ENCODE assay signal across 8 cellular contexts in the genomic region with DNA sequence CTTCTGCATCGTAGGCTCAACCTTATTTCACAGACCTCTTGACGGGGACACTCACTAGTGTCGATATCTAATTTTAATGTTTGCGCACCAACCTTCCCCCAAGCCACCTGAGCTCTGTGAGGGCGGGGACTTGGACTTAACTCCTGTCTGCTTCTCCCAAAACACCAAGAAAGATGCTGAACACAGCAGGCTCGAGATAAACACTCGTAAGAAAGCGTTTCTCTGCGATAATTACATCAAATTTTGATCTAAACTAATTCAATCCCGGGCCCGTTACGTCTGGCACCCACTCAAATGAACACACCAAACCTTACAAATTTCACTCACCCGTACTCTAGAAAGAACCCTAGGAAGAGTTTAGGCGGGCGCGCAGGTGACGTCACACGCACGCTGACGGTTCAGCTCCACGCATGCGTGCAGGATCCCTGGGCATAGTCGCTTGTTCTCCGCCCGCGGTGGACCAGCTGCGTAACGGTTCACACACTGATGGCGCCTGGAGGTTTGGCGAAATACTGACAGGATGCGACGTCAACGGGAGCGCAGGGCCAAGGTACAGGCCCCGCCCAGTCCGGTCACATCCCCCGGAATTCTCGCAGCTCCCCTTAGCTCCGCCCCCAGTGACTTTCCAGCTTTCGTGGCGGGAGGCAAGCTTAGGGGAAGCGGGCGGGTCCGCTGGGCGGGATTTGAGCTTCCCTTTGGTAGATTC. TPM values are rescaled to one million over a fixed set of nuclear protein-coding genes. Genes with fewer than 3 reads are reported as not detected.
DNase-seq lines count a peak whose midpoint lies in the region; ATAC-seq and TF ChIP-seq lines count a peak whose summit lies in the region.

A gene with protein sequence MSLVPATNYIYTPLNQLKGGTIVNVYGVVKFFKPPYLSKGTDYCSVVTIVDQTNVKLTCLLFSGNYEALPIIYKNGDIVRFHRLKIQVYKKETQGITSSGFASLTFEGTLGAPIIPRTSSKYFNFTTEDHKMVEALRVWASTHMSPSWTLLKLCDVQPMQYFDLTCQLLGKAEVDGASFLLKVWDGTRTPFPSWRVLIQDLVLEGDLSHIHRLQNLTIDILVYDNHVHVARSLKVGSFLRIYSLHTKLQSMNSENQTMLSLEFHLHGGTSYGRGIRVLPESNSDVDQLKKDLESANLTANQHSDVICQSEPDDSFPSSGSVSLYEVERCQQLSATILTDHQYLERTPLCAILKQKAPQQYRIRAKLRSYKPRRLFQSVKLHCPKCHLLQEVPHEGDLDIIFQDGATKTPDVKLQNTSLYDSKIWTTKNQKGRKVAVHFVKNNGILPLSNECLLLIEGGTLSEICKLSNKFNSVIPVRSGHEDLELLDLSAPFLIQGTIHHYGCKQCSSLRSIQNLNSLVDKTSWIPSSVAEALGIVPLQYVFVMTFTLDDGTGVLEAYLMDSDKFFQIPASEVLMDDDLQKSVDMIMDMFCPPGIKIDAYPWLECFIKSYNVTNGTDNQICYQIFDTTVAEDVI (minus strand): TSS at position 359 of the 706 bp plus-strand sequence. CDS start 32,652 bp downstream, outside the sequence.

- no peak for TF ChIP-seq CTCF in DOHH2 (IDR thresholded peaks at IDR 0.05; ENCODE audit: low read depth, low read length, poor library complexity, severe bottlenecking)
- TF ChIP-seq CTCF in GM23338 (conservative IDR thresholded peaks at IDR 0.05; ENCODE audit: low read depth in 2 of 2) = no peak

- H3K4me2 ChIP-seq in DOHH2 (ENCODE audit: low read length) (peak within 1 kb of the TSS; percentile 71), GM23338 (peak within 1 kb of the TSS; percentile 78)

- H3K9me3 ChIP-seq in DOHH2 (ENCODE audit: control insufficient read depth, insufficient read depth, low read length) = no peaks in the 10 kb centered on the region

- H3K4me1 Mint-ChIP-seq in GM23338 (0 out of 3 replicates have a peak, but pooled peaks cover 2% of the 10 kb centered on the region), naive B cell (peaks cover 29 to 40% (median 36%) of the 10 kb centered on the region in 3 donors)
- H3K4me1 Mint-ChIP-seq in stimulated activated memory B cell treated with anti-CD40 and anti-IgM and Interleukin-4, amounts not matched to agents 10 μg/mL and 1 μg/mL and 100 μg/mL, for 72 hours = peaks cover 48% of the 10 kb centered on the region

- H3K27me3 ChIP-seq in DOHH2 (ENCODE audit: control insufficient read depth, low read length) = no peaks in the 10 kb centered on the region
- H3K27me3 ChIP-seq in GM23338 (ENCODE audit: insufficient read depth) = no peaks in the 10 kb centered on the region

- H3K27ac ChIP-seq in DOHH2 (ENCODE audit: low read depth, low read length) = peak within 1 kb of the TSS; percentile 44
- H3K27ac ChIP-seq in GM23338 (ENCODE audit: low read depth) = peak within 1 kb of the TSS; percentile 86

- H3K4me3 ChIP-seq in DOHH2 (ENCODE audit: low read length) = peak within 1 kb of the TSS; percentile 82
- H3K4me3 ChIP-seq in GM23338 = peak within 1 kb of the TSS; percentile 59

- DNase-seq in GM23338 (ENCODE audit: low spot score) = peak; percentile 99
- DNase-seq in LHCN-M2 (ENCODE audit: low read depth) = peak; percentile 100
- DNase-seq in RPMI8226 = peak; percentile 99
- peak; percentile 93 for DNase-seq in activated T-helper 1 cell treated with anti-CD3 and anti-CD28 coated beads, Interleukin-2, amount 50 U/mL, for 16 hours (ENCODE audit: low read depth in 1 of 2, low spot score in 1 of 2)
- peak; percentile 99 for DNase-seq in fibroblast of gingiva (ENCODE audit: low read depth)
- DNase-seq in naive B cell = peak; percentile 93

- H3K36me3 Mint-ChIP-seq in GM23338 (ENCODE audit: low read depth) = no peaks in the 10 kb centered on the region; the same call in 2 of the 3 replicates
- peaks cover 11 to 19% of the 10 kb centered on the region in 2 donors for H3K36me3 Mint-ChIP-seq in naive B cell
- peaks cover 34% of the 10 kb centered on the region for H3K36me3 Mint-ChIP-seq in stimulated activated memory B cell treated with anti-CD40 and anti-IgM and Interleukin-4, amounts not matched to agents 10 μg/mL and 1 μg/mL and 100 μg/mL, for 72 hours

- H2AFZ ChIP-seq in GM23338 = peak within 1 kb of the TSS; percentile 75; the same call in 1 of the 2 replicates

- H3K9me2 ChIP-seq in DOHH2 (replicated peaks; ENCODE audit: control insufficient read depth, low read length) (no peaks in the 10 kb centered on the region), GM23338 (ENCODE audit: insufficient read depth) (no peaks in the 10 kb centered on the region)

- H3K27ac Mint-ChIP-seq in GM23338 (peak within 1 kb of the TSS; percentile 97), naive B cell (peak within 1 kb of the TSS; percentile 95 to 99 (median 97))
- peak within 1 kb of the TSS; percentile 85 for H3K27ac Mint-ChIP-seq in stimulated activated memory B cell treated with anti-CD40 and anti-IgM and Interleukin-4, amounts not matched to agents 10 μg/mL and 1 μg/mL and 100 μg/mL, for 72 hours

- H4K20me1 ChIP-seq in DOHH2 (ENCODE audit: control insufficient read depth, insufficient read depth, low read depth, low read length) (no peaks in the 10 kb centered on the region), GM23338 (replicated peaks; ENCODE audit: insufficient read depth) (no peaks in the 10 kb centered on the region)

- no peaks in the 10 kb centered on the region; the same call in none of the 2 replicates for H3F3A ChIP-seq in DOHH2 (ENCODE audit: control insufficient read depth, insufficient read depth)
- no peaks in the 10 kb centered on the region for H3F3A ChIP-seq in GM23338 (replicated peaks; ENCODE audit: low read depth)

- H3K4me3 Mint-ChIP-seq in GM23338 (peak within 1 kb of the TSS; percentile 92), naive B cell (peak within 1 kb of the TSS; percentile 93 to 99 (median 96))
- H3K4me3 Mint-ChIP-seq in stimulated activated memory B cell treated with anti-CD40 and anti-IgM and Interleukin-4, amounts not matched to agents 10 μg/mL and 1 μg/mL and 100 μg/mL, for 72 hours = peak within 1 kb of the TSS; percentile 87

- H3K9me3 Mint-ChIP-seq in GM23338 (no peaks in the 10 kb centered on the region), naive B cell (peaks cover 0 to 1% (median 0%) of the 10 kb centered on the region in 7 donors)
- no peaks in the 10 kb centered on the region for H3K9me3 Mint-ChIP-seq in stimulated activated memory B cell treated with anti-CD40 and anti-IgM and Interleukin-4, amounts not matched to agents 10 μg/mL and 1 μg/mL and 100 μg/mL, for 72 hours

- H3K36me3 ChIP-seq in DOHH2 (ENCODE audit: control insufficient read depth, low read length) = peaks cover 38% of the 10 kb centered on the region
- H3K36me3 ChIP-seq in GM23338 (ENCODE audit: insufficient read depth) = no peaks in the 10 kb centered on the region

- H3K79me2 ChIP-seq in DOHH2 (ENCODE audit: control insufficient read depth, low read length) = peaks cover 48% of the 10 kb centered on the region
- H3K79me2 ChIP-seq in GM23338 (replicated peaks; ENCODE audit: insufficient read depth) = peaks cover 46% of the 10 kb centered on the region

- no peaks in the 10 kb centered on the region for H3K27me3 Mint-ChIP-seq in GM23338 (ENCODE audit: insufficient read depth, low read depth, poor library complexity)
- H3K27me3 Mint-ChIP-seq in naive B cell = no peaks in the 10 kb centered on the region
- no peaks in the 10 kb centered on the region for H3K27me3 Mint-ChIP-seq in stimulated activated memory B cell treated with anti-CD40 and anti-IgM and Interleukin-4, amounts not matched to agents 10 μg/mL and 1 μg/mL and 100 μg/mL, for 72 hours

- H3K4me1 ChIP-seq in DOHH2 (ENCODE audit: control insufficient read depth, low read length) (peaks cover 22% of the 10 kb centered on the region), GM23338 (ENCODE audit: insufficient read depth) (no peaks in the 10 kb centered on the region)

- ATAC-seq in GM23338 (peak; percentile 100), naive B cell (ENCODE audit: low read depth in 2 of 2) (peak; percentile 93 to 96)
- ATAC-seq in stimulated activated memory B cell treated with anti-CD40 and anti-IgM and Interleukin-4, amounts not matched to agents 10 μg/mL and 1 μg/mL and 100 μg/mL, for 72 hours = peak; percentile 100

TF ChIP-seq in GM23338, 12 proteins besides CTCF, POLR2A, EP300 and RAD21:
- TF ChIP-seq CREB1 (CRISPR knock-in tag; IDR thresholded peaks at IDR 0.05; ENCODE audit: low read depth) (peak; percentile 99), POLR2AphosphoS5 (IDR thresholded peaks at IDR 0.05; ENCODE audit: low read depth) (peak; percentile 68; the same call in 1 of the 2 replicates), EZH2phosphoT487 (IDR thresholded peaks at IDR 0.05; ENCODE audit: unreplicated experiment) (no peak)

RNA-seq across cellular contexts. Expression of the gene that starts here (rescaled TPM):
- total RNA-seq in GM23338 (2014; rRNA removed; shearing (Covaris generic)) = 40.4 and 44.0 TPM in 2 replicates
- polyA plus RNA-seq in GM23338 (2016; fragmentation: Nextera tagmentation; extraction: Ambion mirVana) (6.7 and 12.0 TPM in 2 replicates), naive B cell (ENCODE audit: low read depth in 6 of 6) (10 to 100 TPM; 16.5 to 28.2 (median 19.6) TPM)
- total RNA-seq in LHCN-M2 (2014; rRNA removed) = 28.9 and 31.2 TPM in 2 replicates
- polyA plus RNA-seq in LHCN-M2 (2012) = 8.6 TPM

Comparison
In these comparisons a context has a peak if more than half of its experiments do, and no peak if none do; other contexts are left out.
1. Peak in every context shown above with its lines: DNase-seq, ATAC-seq, H3K4me3 ChIP-seq and H3K27ac ChIP-seq.